In the genomic region with DNA sequence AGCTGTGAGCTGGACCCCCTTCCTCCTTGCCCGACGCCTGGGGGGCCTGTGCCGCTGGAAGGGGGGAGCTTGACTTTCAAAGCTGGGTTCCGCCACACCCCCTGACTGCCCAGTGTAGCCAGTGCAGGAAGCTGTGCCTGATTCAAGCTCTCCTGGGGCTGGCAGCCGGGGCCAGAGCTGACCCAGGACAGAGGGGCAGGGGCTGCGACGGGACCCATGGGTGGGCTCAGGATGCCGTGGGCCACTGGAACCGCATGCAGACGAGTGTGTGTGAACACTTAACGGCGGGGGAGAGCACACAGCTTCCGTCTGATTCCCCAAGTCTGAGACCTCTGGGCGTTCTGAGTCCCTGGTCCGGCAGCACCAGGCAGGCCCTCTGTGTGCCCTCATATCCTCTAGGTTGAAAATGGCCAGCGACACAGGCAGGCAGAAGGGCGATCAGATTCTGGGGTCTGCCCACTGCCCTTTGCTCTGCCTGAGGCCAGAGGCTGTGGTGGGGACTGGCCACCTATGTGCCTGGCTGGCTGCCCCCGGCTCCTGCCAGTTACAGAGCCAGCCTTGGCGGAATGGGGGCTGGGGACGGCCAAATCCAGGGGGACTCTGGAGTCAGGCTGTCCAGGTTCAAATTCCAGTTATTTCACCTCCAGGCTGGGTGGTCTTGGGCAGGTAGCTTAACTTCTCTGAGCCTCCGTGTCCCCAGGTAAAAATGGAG, we compare ENCODE assay signal across 13 cellular contexts. TPM values are rescaled to one million over a fixed set of nuclear protein-coding genes. Genes with fewer than 3 reads are reported as not detected.
DNase-seq lines count a peak whose midpoint lies in the region; ATAC-seq and TF ChIP-seq lines count a peak whose summit lies in the region.
"Had no signal": no experiment of that assay in that cellular context is flagged by ENCODE, and none has a peak within 500 bp of the region (broad histone marks: within the 10 kb centered on the region; RNA-seq: fewer than 3 reads in every experiment).

No MANE protein-coding gene starts in this region.

- 45 to 73% (median 69%) methylated on average over 6 to 21 of the region's 21 CpGs for WGBS in ovary, 3 donors

- intact Hi-C loops in natural killer cell (cut with micrococcal nuclease) (no loop called here), Right ventricle myocardium superior (cut with DNase I) (no loop called here), ovary (cut with DNase I) (no loop called here)

- H3K4me3 ChIP-seq in ovary, result peak overlapping the region; percentile 42

- no peaks in the 10 kb centered on the region for H3K36me3 Mint-ChIP-seq in natural killer cell treated with Interleukin-12 subunit alpha and Interleukin-12 subunit beta and Interleukin-15 and Interleukin-18, amount 100 ng/mL, for 72 hours
- no peaks in the 10 kb centered on the region for H3K36me3 Mint-ChIP-seq in natural killer cell
- H3K36me3 Mint-ChIP-seq: stimulated activated memory B cell treated with anti-CD40 and anti-IgM and Interleukin-4, amounts not matched to agents 10 μg/mL and 1 μg/mL and 100 μg/mL, for 72 hours had no signal

- peak; percentile 13 for DNase-seq in natural killer cell treated with Interleukin-12 subunit alpha and Interleukin-12 subunit beta and Interleukin-15 and Interleukin-18, amount 100 ng/mL, for 72 hours (ENCODE audit: low spot score)
- DNase-seq in natural killer cell, result no peak
- peak; percentile 46 for DNase-seq in Right ventricle myocardium superior
- DNase-seq in ovary, result peak in 1 of 5 donors; percentile 19
- no peak for DNase-seq in COLO668 (lab: John Stamatoyannopoulos, UW; ENCODE audit: unreplicated experiment)
- no peak for DNase-seq in NCI-H226
- DNase-seq in activated CD4-positive, alpha-beta T cell treated with anti-CD3 and anti-CD28 coated beads for 48 hours, result no peak
- DNase-seq in germinal center (ENCODE audit: low spot score), result no peak
- DNase-seq: activated CD4-positive, alpha-beta T cell treated with anti-CD3 and anti-CD28 coated beads, Interleukin-2, amount 50 U/mL, for 1 hour; DMS79; naive B cell had no signal

- no peaks in the 10 kb centered on the region for H3K27me3 ChIP-seq in ovary

- H3K4me3 Mint-ChIP-seq in natural killer cell treated with Interleukin-12 subunit alpha and Interleukin-12 subunit beta and Interleukin-15 and Interleukin-18, amount 100 ng/mL, for 72 hours, result no peak overlapping the region
- H3K4me3 Mint-ChIP-seq in natural killer cell, result no peak overlapping the region
- H3K4me3 Mint-ChIP-seq: naive B cell; stimulated activated memory B cell treated with anti-CD40 and anti-IgM and Interleukin-4, amounts not matched to agents 10 μg/mL and 1 μg/mL and 100 μg/mL, for 72 hours had no signal

- TF ChIP-seq POLR2A in ovary (IDR thresholded peaks at IDR 0.05), result no peak

- H3K27ac ChIP-seq in ovary, result peak overlapping the region in 1 of 2 donors; percentile 13

- H3K27ac Mint-ChIP-seq in natural killer cell treated with Interleukin-12 subunit alpha and Interleukin-12 subunit beta and Interleukin-15 and Interleukin-18, amount 100 ng/mL, for 72 hours, result no peak overlapping the region
- H3K27ac Mint-ChIP-seq in natural killer cell, result no peak overlapping the region
- H3K27ac Mint-ChIP-seq: stimulated activated memory B cell treated with anti-CD40 and anti-IgM and Interleukin-4, amounts not matched to agents 10 μg/mL and 1 μg/mL and 100 μg/mL, for 72 hours had no signal

- no peak for TF ChIP-seq CTCF in natural killer cell (IDR thresholded peaks at IDR 0.05)
- no peak for TF ChIP-seq CTCF in ovary (IDR thresholded peaks at IDR 0.05)

- peaks cover 8 to 30% of the 10 kb centered on the region in 2 donors for H3K27me3 Mint-ChIP-seq in natural killer cell treated with Interleukin-12 subunit alpha and Interleukin-12 subunit beta and Interleukin-15 and Interleukin-18, amount 100 ng/mL, for 72 hours
- peaks cover 25 to 37% of the 10 kb centered on the region in 2 donors for H3K27me3 Mint-ChIP-seq in natural killer cell (ENCODE audit: low read depth in 2 of 2)

- no peaks in the 10 kb centered on the region for H3K4me1 Mint-ChIP-seq in natural killer cell treated with Interleukin-12 subunit alpha and Interleukin-12 subunit beta and Interleukin-15 and Interleukin-18, amount 100 ng/mL, for 72 hours (ENCODE audit: low read depth in 2 of 2)
- H3K4me1 Mint-ChIP-seq in natural killer cell, result no peaks in the 10 kb centered on the region
- H3K4me1 Mint-ChIP-seq: stimulated activated memory B cell treated with anti-CD40 and anti-IgM and Interleukin-4, amounts not matched to agents 10 μg/mL and 1 μg/mL and 100 μg/mL, for 72 hours had no signal

- no peaks in the 10 kb centered on the region for H3K9me3 Mint-ChIP-seq in natural killer cell treated with Interleukin-12 subunit alpha and Interleukin-12 subunit beta and Interleukin-15 and Interleukin-18, amount 100 ng/mL, for 72 hours
- no peaks in the 10 kb centered on the region for H3K9me3 Mint-ChIP-seq in natural killer cell
- H3K9me3 Mint-ChIP-seq: naive B cell; stimulated activated memory B cell treated with anti-CD40 and anti-IgM and Interleukin-4, amounts not matched to agents 10 μg/mL and 1 μg/mL and 100 μg/mL, for 72 hours had no signal

- no peak for TF ChIP-seq EP300 in ovary (IDR thresholded peaks at IDR 0.05)

- H3K36me3 ChIP-seq in ovary, result no peaks in the 10 kb centered on the region

- H3K4me1 ChIP-seq in ovary (ENCODE audit: insufficient read depth), result peaks cover 7% of the 10 kb centered on the region

- no peak for ATAC-seq in natural killer cell treated with Interleukin-12 subunit alpha and Interleukin-12 subunit beta and Interleukin-15 and Interleukin-18, amount 100 ng/mL, for 72 hours
- ATAC-seq in natural killer cell (no peak), Right ventricle myocardium superior (ENCODE audit: poor library complexity) (peak; percentile 42)

- H3K9me3 ChIP-seq in ovary, result no peaks in the 10 kb centered on the region

RNA-seq across cellular contexts. Expression of a gene that starts 54.0 kb away (rescaled TPM):
- under 1 TPM in 1 of 2 donors, not detected in 1; 0.11 TPM for total RNA-seq in natural killer cell treated with Interleukin-12 subunit alpha and Interleukin-12 subunit beta and Interleukin-15 and Interleukin-18, amount 100 ng/mL, for 72 hours
- total RNA-seq in natural killer cell (under 1 TPM; 0.09 to 0.45 (median 0.09) TPM), Right ventricle myocardium superior (3.0 TPM), ovary (1 to 10 TPM in 5 of 7 donors, under 1 TPM in 2; 0.48 to 4.9 (median 1.9) TPM)
- polyA plus RNA-seq in ovary, result 1 to 10 TPM; 1.2 TPM
- total RNA-seq: A673 had no signal

RNA-seq across cellular contexts. Expression of a gene that starts 55.1 kb away (rescaled TPM):
- 1 to 10 TPM in 1 of 2 donors, not detected in 1; 1.4 TPM for total RNA-seq in natural killer cell treated with Interleukin-12 subunit alpha and Interleukin-12 subunit beta and Interleukin-15 and Interleukin-18, amount 100 ng/mL, for 72 hours
- not detected for total RNA-seq in natural killer cell
- total RNA-seq in Right ventricle myocardium superior, result 39.5 TPM
- 10 to 100 TPM in 3 of 7 donors, 1 to 10 TPM in 4; 4.4 to 22.3 (median 9.8) TPM for total RNA-seq in ovary
- 10 to 100 TPM in 1 of 2 donors, 1 to 10 TPM in 1; 4.4 to 19.5 TPM for polyA plus RNA-seq in ovary

Comparison
In these comparisons a context has a peak if more than half of its experiments do, and no peak if none do; other contexts are left out.
1. DNase-seq: peak in natural killer cell treated with Interleukin-12 subunit alpha and Interleukin-12 subunit beta and Interleukin-15 and Interleukin-18, amount 100 ng/mL, for 72 hours (single experiment) and Right ventricle myocardium superior (single experiment); none in natural killer cell (single experiment), COLO668 (single experiment), NCI-H226 (single experiment), activated CD4-positive, alpha-beta T cell treated with anti-CD3 and anti-CD28 coated beads for 48 hours (single experiment) and germinal center (single experiment).